15 cellular contexts compared by ENCODE assay signal in the genomic region with DNA sequence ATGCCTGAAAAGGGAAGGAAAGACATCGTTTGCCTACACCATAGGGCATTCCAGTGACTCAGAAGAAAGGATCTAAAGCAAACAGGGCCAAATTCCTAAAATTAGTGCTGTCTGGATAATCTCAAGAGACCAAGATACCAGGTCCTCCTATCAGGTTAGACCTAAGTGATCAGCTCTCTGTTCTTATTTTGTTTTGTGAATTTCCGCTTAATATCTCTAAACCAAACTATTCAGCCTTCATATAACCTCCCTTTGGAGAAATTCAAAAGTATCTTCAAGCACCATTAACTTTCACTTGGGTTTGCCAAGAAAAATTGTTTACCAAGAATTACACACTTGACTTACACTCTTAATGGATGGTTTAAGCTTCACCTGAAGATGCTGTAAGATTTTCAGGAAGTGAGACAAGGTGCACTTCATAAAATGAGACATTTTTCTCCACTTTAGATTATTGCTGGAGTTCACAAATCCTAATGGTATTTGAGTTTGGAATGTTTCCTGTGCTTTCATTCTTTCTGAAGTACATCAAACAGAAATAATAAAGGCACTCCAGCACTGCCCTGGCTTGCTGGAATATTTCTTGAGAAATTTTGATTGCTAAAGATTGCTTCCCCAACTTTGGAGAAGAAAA.
DNase-seq lines count a peak whose midpoint lies in the region; ATAC-seq and TF ChIP-seq lines count a peak whose summit lies in the region.
"Had no signal": no experiment of that assay in that cellular context is flagged by ENCODE, and none has a peak within 500 bp of the region (broad histone marks: within the 10 kb centered on the region; RNA-seq: fewer than 3 reads in every experiment).

No MANE protein-coding gene starts in this region.

- no TSS peak for BruUV-seq in PC-9 (replicated peaks; lab: Mats Ljungman, UMichigan)

- no peak overlapping the region for H4K8ac ChIP-seq in trophoblast cell (ENCODE audit: low read depth, low read length)

- no peak overlapping the region for H3K4ac ChIP-seq in trophoblast cell (ENCODE audit: low read depth, low read length)

- no peak for TF ChIP-seq CTCF in PC-9 (conservative IDR thresholded peaks at IDR 0.05)
- no peak for TF ChIP-seq CTCF in testis (IDR thresholded peaks at IDR 0.05)

- H3K36me3 ChIP-seq in PC-9 (ENCODE audit: low read depth) = no peaks in the 10 kb centered on the region
- H3K36me3 ChIP-seq in trophoblast cell (ENCODE audit: control insufficient read depth in 1 of 2, insufficient read depth in 2 of 2, low read length in 2 of 2) = no peaks in the 10 kb centered on the region
- no peaks in the 10 kb centered on the region for H3K36me3 ChIP-seq in testis (ENCODE audit: low read depth, missing control alignments)
- H3K36me3 ChIP-seq: pancreas had no signal

- ATAC-seq in esophagus mucosa (no peak), GM19467 (IDR thresholded peaks at IDR 0.05; ENCODE audit: unreplicated experiment) (no peak)
- ATAC-seq: activated naive CD4-positive, alpha-beta T cell treated with anti-CD3 and anti-CD28 coated beads, Interleukin-2, amount 50 U/mL, for 72 hours; pancreas had no signal

- H3K79me1 ChIP-seq in trophoblast cell (ENCODE audit: low read length) = peaks cover 25% of the 10 kb centered on the region

- no peak for TF ChIP-seq POLR2A in testis (IDR thresholded peaks at IDR 0.05)

- intact Hi-C loops in PC-9 (cut with micrococcal nuclease; ENCODE audit: unreplicated experiment) (no loop called here), testis (cut with DNase I; ENCODE audit: low total_unique reads) (no loop called here)

- no peaks in the 10 kb centered on the region for H3K79me2 ChIP-seq in PC-9 (ENCODE audit: low read depth)
- H3K79me2 ChIP-seq in trophoblast cell (ENCODE audit: control insufficient read depth, insufficient read depth, low read length, poor library complexity) = no peaks in the 10 kb centered on the region

- H3K9ac ChIP-seq in trophoblast cell (ENCODE audit: low read length) = no peak overlapping the region

- no peak overlapping the region for H2AK5ac ChIP-seq in trophoblast cell (ENCODE audit: low read length)

- 0 out of 2 replicates have a peak, but pooled peaks cover 3% of the 10 kb centered on the region for H3F3A ChIP-seq in PC-9 (ENCODE audit: insufficient read depth, low read depth)

- no peak overlapping the region for H2BK12ac ChIP-seq in trophoblast cell (ENCODE audit: low read length)

- H3K27ac ChIP-seq in PC-9 (peak overlapping the region; percentile 45), trophoblast cell (ENCODE audit: low read depth, low read length) (peak overlapping the region; percentile 93), testis (no peak overlapping the region)
- H3K27ac ChIP-seq: pancreas had no signal

- POLR2A ChIA-PET in PC-9 (lab: Charles Lee; ENCODE audit: unreplicated experiment) = no interaction called here

- H3K4me2 ChIP-seq in PC-9 = no peak overlapping the region
- no peak overlapping the region for H3K4me2 ChIP-seq in trophoblast cell (ENCODE audit: low read length)

- H4K12ac ChIP-seq in trophoblast cell (ENCODE audit: low read depth, low read length) = no peak overlapping the region

- no peak overlapping the region for H3K4me3 ChIP-seq in PC-9
- no peak overlapping the region for H3K4me3 ChIP-seq in trophoblast cell (ENCODE audit: low read depth, low read length)
- H3K4me3 ChIP-seq in testis = no peak overlapping the region
- H3K4me3 ChIP-seq: pancreas had no signal

- H3K9me2 ChIP-seq in PC-9 (ENCODE audit: insufficient read depth) = no peaks in the 10 kb centered on the region

- H2BK120ac ChIP-seq in trophoblast cell (ENCODE audit: insufficient read depth, low read length, poor library complexity) = no peak overlapping the region

- WGBS in trophoblast cell (ENCODE audit: extremely low coverage, insufficient coverage, insufficient read length) = no CpG with 5 or more reads among the region's 2 CpGs
- 62 to 84% methylated on average over 2 of the region's 2 CpGs for WGBS in testis, 2 donors

- DNase-seq in EL (peak; percentile 66), PC-9 (peak in 1 of 2 experiments; percentile 67), fibroblast of gingiva (ENCODE audit: low read depth) (peak; percentile 6), trophoblast cell (peak in 1 of 2 donors; percentile 78), NCI-H446 treated with DMSO at 0.1 percent for 48 hours (lab: John Stamatoyannopoulos, UW) (no peak), testis (no peak)
- DNase-seq: activated B cell treated with CpG ODN at 0.5 μM for 24 hours; activated CD8-positive, alpha-beta memory T cell treated with anti-CD3 and anti-CD28 coated beads, Interleukin-2, amount 50 U/mL, for 48 hours; DMS153; NCI-H2171 treated with DMSO at 0.1 percent for 48 hours; pancreas; substantia nigra had no signal

- H2AFZ ChIP-seq in PC-9 = 0 out of 2 replicates have a peak overlapping the region, but pooled peaks have one; percentile 18
- H2AFZ ChIP-seq in trophoblast cell (ENCODE audit: insufficient read depth, low read length, poor library complexity) = no peak overlapping the region

- no peak overlapping the region for H2BK5ac ChIP-seq in trophoblast cell (ENCODE audit: low read depth, low read length, poor library complexity)

- H4K91ac ChIP-seq in trophoblast cell (ENCODE audit: low read depth, low read length) = no peak overlapping the region

- no peaks in the 10 kb centered on the region for H3K9me3 ChIP-seq in PC-9 (ENCODE audit: insufficient read depth, low read depth)
- no peaks in the 10 kb centered on the region for H3K9me3 ChIP-seq in trophoblast cell (ENCODE audit: insufficient read depth, low read depth, low read length)
- no peaks in the 10 kb centered on the region for H3K9me3 ChIP-seq in testis
- H3K9me3 ChIP-seq: pancreas had no signal

- no peak overlapping the region for H3K23ac ChIP-seq in trophoblast cell (ENCODE audit: low read length)

- H3K27me3 ChIP-seq in PC-9 (ENCODE audit: insufficient read depth, low read depth) (no peaks in the 10 kb centered on the region), trophoblast cell (ENCODE audit: insufficient read depth, low read length) (no peaks in the 10 kb centered on the region), testis (no peaks in the 10 kb centered on the region)
- H3K27me3 ChIP-seq: pancreas had no signal

- H3K4me1 ChIP-seq in PC-9 (replicated peaks; ENCODE audit: insufficient read depth) (peaks cover 5% of the 10 kb centered on the region; the same call in 1 of the 2 replicates), trophoblast cell (ENCODE audit: control insufficient read depth in 1 of 2, insufficient read depth in 2 of 2, low read length in 2 of 2) (peaks cover 0 to 5% of the 10 kb centered on the region in 2 experiments), testis (peaks cover 6% of the 10 kb centered on the region)
- H3K4me1 ChIP-seq: pancreas had no signal

- CTCF ChIA-PET in PC-9 (lab: Charles Lee) = no interaction called here

- H4K20me1 ChIP-seq in PC-9 (ENCODE audit: insufficient read depth) = no peaks in the 10 kb centered on the region

- no peak overlapping the region for H3K14ac ChIP-seq in trophoblast cell (ENCODE audit: low read length)

- no peak overlapping the region for H3K18ac ChIP-seq in trophoblast cell (ENCODE audit: low read length)

Comparison
In these comparisons a context has a peak if more than half of its experiments do, and no peak if none do; other contexts are left out.
1. DNase-seq: peak in EL (single experiment) and fibroblast of gingiva (single experiment); none in NCI-H446 treated with DMSO at 0.1 percent for 48 hours (single experiment) and testis (single experiment).
2. H3K27ac ChIP-seq: peak in PC-9 (single experiment) and trophoblast cell (single experiment); none in testis (0 of 2).